Comparison of ENCODE assay signal across 8 cellular contexts in the genomic region with DNA sequence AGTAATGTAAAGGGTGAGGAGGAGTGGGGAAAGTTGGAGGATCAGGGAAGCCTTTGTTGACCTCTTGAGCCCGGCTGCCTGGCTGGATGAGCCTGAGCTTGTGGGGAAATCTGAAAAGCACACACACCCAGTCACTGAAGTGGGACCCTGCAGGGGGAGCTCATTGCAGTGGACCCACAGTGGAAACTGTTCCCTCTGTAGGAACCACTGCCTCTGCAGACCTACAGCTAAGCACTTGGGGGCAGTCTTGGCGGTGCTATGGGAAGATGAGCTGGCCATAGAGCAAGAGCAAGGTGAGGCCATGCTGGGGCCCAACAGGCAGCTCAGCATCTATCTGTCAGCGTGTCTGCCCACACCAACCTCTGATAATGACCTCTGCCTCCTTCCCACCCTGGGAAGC.
DNase-seq lines count a peak whose midpoint lies in the region; ATAC-seq and TF ChIP-seq lines count a peak whose summit lies in the region.

No MANE protein-coding gene starts in this region.

- DNase-seq in stimulated activated naive CD4-positive, alpha-beta T cell treated with Interleukin-2 at 50 U/mL for 16 hours (lab: John Stamatoyannopoulos, UW) = peak; percentile 8
- no peak for DNase-seq in stimulated activated naive CD4-positive, alpha-beta T cell (lab: John Stamatoyannopoulos, UW)
- peak; percentile 38 for DNase-seq in activated CD4-positive, alpha-beta T cell treated with anti-CD3 and anti-CD28 coated beads for 48 hours
- peak; percentile 75 for DNase-seq in fibroblast of pulmonary artery (ENCODE audit: low read depth)
- peak; percentile 63 for DNase-seq in spleen

- ATAC-seq in HG02852 (IDR thresholded peaks at IDR 0.05; ENCODE audit: unreplicated experiment) (no peak), GM18873 (IDR thresholded peaks at IDR 0.05; ENCODE audit: low FRiP score, unreplicated experiment) (no peak), GM18511 (IDR thresholded peaks at IDR 0.05; ENCODE audit: unreplicated experiment) (no peak)

- no peaks in the 10 kb centered on the region for H3K36me3 ChIP-seq in spleen

- no peaks in the 10 kb centered on the region for H3K4me1 ChIP-seq in spleen

- H3K27ac ChIP-seq in spleen = no peak overlapping the region

- no peaks in the 10 kb centered on the region for H3K27me3 ChIP-seq in spleen (replicated peaks in 1 of 7)

- H3K9me3 ChIP-seq in spleen = peaks cover 0 to 3% (median 0%) of the 10 kb centered on the region in 8 donors

- TF ChIP-seq CTCF in fibroblast of pulmonary artery (IDR thresholded peaks at IDR 0.05; ENCODE audit: low read length, missing control alignments) (peak; percentile 78), spleen (IDR thresholded peaks at IDR 0.05 in 8 of 11, conservative IDR thresholded peaks at IDR 0.05 in 3 of 11) (peak in 9 of 11 experiments; percentile 8 to 56 (median 44))

- no peak for TF ChIP-seq POLR2A in spleen (IDR thresholded peaks at IDR 0.05)

- WGBS in spleen, 5 donors = 31 to 48% (median 43%) methylated on average over 3 of the region's 3 CpGs

- no peak overlapping the region for H3K4me3 ChIP-seq in fibroblast of pulmonary artery (replicated peaks; ENCODE audit: low read depth, low read length)
- H3K4me3 ChIP-seq in spleen = no peak overlapping the region

- intact Hi-C loops in spleen (cut with DNase I; ENCODE audit: low total_unique reads) = no loop called here

Comparison
In these comparisons a context has a peak if more than half of its experiments do, and no peak if none do; other contexts are left out.
1. DNase-seq: peak in stimulated activated naive CD4-positive, alpha-beta T cell treated with Interleukin-2 at 50 U/mL for 16 hours (single experiment), activated CD4-positive, alpha-beta T cell treated with anti-CD3 and anti-CD28 coated beads for 48 hours (single experiment), fibroblast of pulmonary artery (single experiment) and spleen (single experiment); none in stimulated activated naive CD4-positive, alpha-beta T cell (0 of 6).